ENCODE assay signal across 18 cellular contexts in genomic region chr5:175508896-175509295, GRCh38. TPM values are rescaled to one million over a fixed set of nuclear protein-coding genes. Genes with fewer than 3 reads are reported as not detected.
DNase-seq lines count a peak whose midpoint lies in the region; ATAC-seq and TF ChIP-seq lines count a peak whose summit lies in the region.
"Had no signal": no experiment of that assay in that cellular context is flagged by ENCODE, and none has a peak within 500 bp of the region (broad histone marks: within the 10 kb centered on the region; RNA-seq: fewer than 3 reads in every experiment).

No MANE protein-coding gene starts in this region.

- H3K27me3 Mint-ChIP-seq in activated T-cell treated with anti-CD3 and anti-CD28 coated beads, Interleukin-2, amount 50 U/mL, for 24 hours: no peaks in the 10 kb centered on the region
- H3K27me3 Mint-ChIP-seq in activated T-cell treated with anti-CD3 and anti-CD28 coated beads, Interleukin-2, amount 50 U/mL, for 4 hours (ENCODE audit: low read depth): no peaks in the 10 kb centered on the region
- no peaks in the 10 kb centered on the region; the same call in 1 of the 2 replicates for H3K27me3 Mint-ChIP-seq in HFFc6 (ENCODE audit: insufficient read depth)
- no peaks in the 10 kb centered on the region for H3K27me3 Mint-ChIP-seq in activated naive CD8-positive, alpha-beta T cell
- H3K27me3 Mint-ChIP-seq: IgD-negative memory B cell had no signal

- peaks cover 96% of the 10 kb centered on the region for H3K36me3 Mint-ChIP-seq in activated T-cell treated with anti-CD3 and anti-CD28 coated beads, Interleukin-2, amount 50 U/mL, for 24 hours (ENCODE audit: low read depth)
- peaks cover 57% of the 10 kb centered on the region for H3K36me3 Mint-ChIP-seq in activated T-cell treated with anti-CD3 and anti-CD28 coated beads, Interleukin-2, amount 50 U/mL, for 4 hours (ENCODE audit: insufficient read depth)
- peaks cover 35% of the 10 kb centered on the region for H3K36me3 Mint-ChIP-seq in HFFc6 (ENCODE audit: low read depth)
- H3K36me3 Mint-ChIP-seq in activated naive CD8-positive, alpha-beta T cell: peaks cover 27% of the 10 kb centered on the region

- H3K9me3 Mint-ChIP-seq in activated T-cell treated with anti-CD3 and anti-CD28 coated beads, Interleukin-2, amount 50 U/mL, for 24 hours: peaks cover 2% of the 10 kb centered on the region
- H3K9me3 Mint-ChIP-seq in activated T-cell treated with anti-CD3 and anti-CD28 coated beads, Interleukin-2, amount 50 U/mL, for 4 hours: no peaks in the 10 kb centered on the region
- H3K9me3 Mint-ChIP-seq in HFFc6: no peaks in the 10 kb centered on the region
- H3K9me3 Mint-ChIP-seq in activated naive CD8-positive, alpha-beta T cell (ENCODE audit: low read depth): no peaks in the 10 kb centered on the region
- H3K9me3 Mint-ChIP-seq: IgD-negative memory B cell had no signal

- no peak for DNase-seq in activated T-cell treated with anti-CD3 and anti-CD28 coated beads, Interleukin-2, amount 50 U/mL, for 24 hours
- no peak for DNase-seq in activated T-cell treated with anti-CD3 and anti-CD28 coated beads, Interleukin-2, amount 50 U/mL, for 4 hours
- DNase-seq in HFFc6 (peak; percentile 6), left colon (no peak)
- DNase-seq: ACHN, C1 segment of cervical spinal cord, GM23248, Karpas-422, MG63, NCI-H1048, NCI-H1436 treated with DMSO at 0.1 percent for 48 hours, NCI-H2029, NCI-H526, PC-9 had no signal

- H3K27ac Mint-ChIP-seq in activated T-cell treated with anti-CD3 and anti-CD28 coated beads, Interleukin-2, amount 50 U/mL, for 24 hours: peak overlapping the region; percentile 36
- H3K27ac Mint-ChIP-seq in HFFc6: peak overlapping the region; percentile 14; the same call in 1 of the 2 replicates
- H3K27ac Mint-ChIP-seq in activated naive CD8-positive, alpha-beta T cell: peak overlapping the region; percentile 77
- H3K27ac Mint-ChIP-seq: IgD-negative memory B cell had no signal

- no peak for TF ChIP-seq CTCF in HFFc6 (IDR thresholded peaks at IDR 0.05)

- ATAC-seq in activated T-cell treated with anti-CD3 and anti-CD28 coated beads, Interleukin-2, amount 50 U/mL, for 4 hours: no peak
- peak; percentile 34 for ATAC-seq in left colon
- no peak for ATAC-seq in HG03159 (IDR thresholded peaks at IDR 0.05; ENCODE audit: unreplicated experiment)
- no peak for ATAC-seq in GM19452 (IDR thresholded peaks at IDR 0.05; ENCODE audit: unreplicated experiment)

- peaks cover 56% of the 10 kb centered on the region for H3K4me1 Mint-ChIP-seq in activated T-cell treated with anti-CD3 and anti-CD28 coated beads, Interleukin-2, amount 50 U/mL, for 24 hours (ENCODE audit: low read depth)
- H3K4me1 Mint-ChIP-seq in activated T-cell treated with anti-CD3 and anti-CD28 coated beads, Interleukin-2, amount 50 U/mL, for 4 hours (ENCODE audit: low read depth): peaks cover 26% of the 10 kb centered on the region
- peaks cover 6% of the 10 kb centered on the region; the same call in 1 of the 2 replicates for H3K4me1 Mint-ChIP-seq in HFFc6 (ENCODE audit: low read depth)
- peaks cover 50% of the 10 kb centered on the region for H3K4me1 Mint-ChIP-seq in activated naive CD8-positive, alpha-beta T cell (ENCODE audit: low read depth)

- no peak overlapping the region for H3K4me3 Mint-ChIP-seq in activated T-cell treated with anti-CD3 and anti-CD28 coated beads, Interleukin-2, amount 50 U/mL, for 24 hours
- H3K4me3 Mint-ChIP-seq in activated T-cell treated with anti-CD3 and anti-CD28 coated beads, Interleukin-2, amount 50 U/mL, for 4 hours: no peak overlapping the region
- no peak overlapping the region for H3K4me3 Mint-ChIP-seq in HFFc6
- peak overlapping the region; percentile 42 for H3K4me3 Mint-ChIP-seq in activated naive CD8-positive, alpha-beta T cell
- H3K4me3 Mint-ChIP-seq: IgD-negative memory B cell had no signal

- intact Hi-C loops in left colon (cut with DNase I, micrococcal nuclease): no loop called here

RNA-seq across cellular contexts. Expression of gene SFXN1, which starts 30.5 kb away (rescaled TPM):
- 100 to 1,000 TPM; 345 to 411 (median 373) TPM for total RNA-seq in activated T-cell treated with anti-CD3 and anti-CD28 coated beads, Interleukin-2, amount 50 U/mL, for 4 hours
- 10 to 100 TPM; 60.8 to 83.0 (median 74.6) TPM for total RNA-seq in HFFc6 (2021; fragmentation: NEBNext Ultra II Directional; extraction: Animal tissue kit (Norgen Biotek cat#: 25700))
- total RNA-seq in left colon: 100 to 1,000 TPM in 1 of 2 donors, 10 to 100 TPM in 1; 82.8 to 113 TPM

Comparison
In these comparisons a context has a peak if more than half of its experiments do, and no peak if none do; other contexts are left out.
1. H3K27ac Mint-ChIP-seq: peak in every context shown above with its lines; median percentile 77 in activated naive CD8-positive, alpha-beta T cell; 36 in activated T-cell treated with anti-CD3 and anti-CD28 coated beads, Interleukin-2, amount 50 U/mL, for 24 hours; 14 in HFFc6.